In the genomic region with DNA sequence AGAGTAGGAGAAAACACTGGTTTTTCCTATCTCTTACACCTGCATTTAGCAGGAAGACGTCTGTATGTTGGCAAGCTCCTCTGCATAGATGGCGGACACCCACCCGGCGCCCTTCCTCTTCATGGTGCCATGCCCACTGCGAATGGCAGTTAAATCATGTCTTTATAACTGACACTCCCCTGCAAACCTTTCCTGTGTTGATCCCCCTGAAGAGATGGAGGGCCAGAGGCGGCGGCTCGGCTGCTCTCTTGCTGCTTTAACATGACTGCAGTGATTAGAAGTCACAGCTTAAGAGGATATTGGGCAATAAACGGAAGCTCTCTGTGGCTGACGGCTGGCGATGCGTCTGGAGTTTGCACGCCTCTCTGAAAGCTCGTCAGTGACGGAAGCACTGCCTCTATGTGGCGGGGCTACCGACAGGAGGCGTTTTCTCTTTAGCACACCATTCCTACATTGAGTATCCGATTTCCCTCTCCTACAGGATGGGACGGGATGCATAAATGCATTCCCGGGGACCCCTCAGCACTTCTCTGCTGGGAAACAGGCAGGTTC, we compare ENCODE assay signal across 8 cellular contexts. TPM values are rescaled to one million over a fixed set of nuclear protein-coding genes. Genes with fewer than 3 reads are reported as not detected.
DNase-seq lines count a peak whose midpoint lies in the region; ATAC-seq and TF ChIP-seq lines count a peak whose summit lies in the region.

No MANE protein-coding gene starts in this region.

- H3K4me1 ChIP-seq in foreskin keratinocyte (no peaks in the 10 kb centered on the region), spleen (peaks cover 0 to 18% (median 11%) of the 10 kb centered on the region in 6 donors)

- ATAC-seq in foreskin keratinocyte (peak; percentile 30), HG02571 (IDR thresholded peaks at IDR 0.05; ENCODE audit: unreplicated experiment) (no peak), HG02973 (IDR thresholded peaks at IDR 0.05; ENCODE audit: unreplicated experiment) (no peak), GM19023 (IDR thresholded peaks at IDR 0.05; ENCODE audit: unreplicated experiment) (no peak)

- peaks cover 0 to 98% (median 19%) of the 10 kb centered on the region in 6 donors for H3K36me3 ChIP-seq in spleen

- DNase-seq in GM13977 (ENCODE audit: low spot score) (peak; percentile 68), LHCN-M2 (ENCODE audit: low read depth) (peak; percentile 20), foreskin keratinocyte (peak; percentile 46 to 54), spleen (peak; percentile 88)
- peak in 2 of 3 experiments; percentile 26 to 27 for DNase-seq in activated CD8-positive, alpha-beta memory T cell treated with anti-CD3 and anti-CD28 coated beads for 48 hours (ENCODE audit: low read depth in 2 of 3, low spot score in 2 of 3)

- no peak for TF ChIP-seq POLR2A in spleen (IDR thresholded peaks at IDR 0.05)

- intact Hi-C loops in spleen (cut with DNase I; ENCODE audit: low total_unique reads): no loop called here

- in situ Hi-C loops in GM13977 (cut with MboI; ENCODE audit: low pct_unique_long_range_greater_than_20kb, low sequenced_read_pairs, unreplicated experiment): no loop called here

- H3K27me3 ChIP-seq in foreskin keratinocyte (no peaks in the 10 kb centered on the region), spleen (replicated peaks in 1 of 7) (peaks cover 0 to 42% (median 0%) of the 10 kb centered on the region in 7 donors)

- H3K9me3 ChIP-seq in spleen: no peaks in the 10 kb centered on the region

- no peak overlapping the region for H3K27ac ChIP-seq in foreskin keratinocyte
- peak overlapping the region in 7 of 8 donors; percentile 8 to 77 (median 51) for H3K27ac ChIP-seq in spleen

- TF ChIP-seq CTCF in GM13977 (IDR thresholded peaks at IDR 0.05; ENCODE audit: extremely low read depth, insufficient read depth, missing control alignments) (peak; percentile 39), foreskin keratinocyte (conservative IDR thresholded peaks at IDR 0.05) (peak; percentile 50), spleen (IDR thresholded peaks at IDR 0.05 in 8 of 11, conservative IDR thresholded peaks at IDR 0.05 in 3 of 11) (peak; percentile 25 to 71 (median 48))

- WGBS in spleen, 5 donors: 15 to 28% (median 18%) methylated on average over 19 to 21 of the region's 21 CpGs

- peak overlapping the region in 2 of 8 donors; percentile 12 to 52 for H3K4me3 ChIP-seq in spleen

RNA-seq across cellular contexts. Expression of a gene that starts 25.5 kb away (rescaled TPM):
- 25.1 and 25.4 TPM in 2 replicates for total RNA-seq in LHCN-M2 (2014; rRNA removed)
- polyA plus RNA-seq in LHCN-M2 (2012): 42.7 TPM
- 47.2 and 62.8 TPM in 2 replicates for total RNA-seq in foreskin keratinocyte
- polyA plus RNA-seq in foreskin keratinocyte: 102 and 107 TPM in 2 replicates
- 10 to 100 TPM; 56.2 to 85.4 (median 68.8) TPM for total RNA-seq in spleen
- polyA plus RNA-seq in spleen: 10 to 100 TPM; 74.6 to 75.1 (median 74.7) TPM

RNA-seq across cellular contexts. Expression of a gene that starts 43.3 kb away (rescaled TPM):
- total RNA-seq in LHCN-M2 (2014; rRNA removed) (58.7 and 73.5 TPM in 2 replicates), foreskin keratinocyte (71.4 and 75.6 TPM in 2 replicates), spleen (100 to 1,000 TPM in 1 of 7 donors, 10 to 100 TPM in 6; 47.3 to 109 (median 63.8) TPM)
- 56.2 TPM for polyA plus RNA-seq in LHCN-M2 (2012)
- polyA plus RNA-seq in foreskin keratinocyte (80.6 and 83.0 TPM in 2 replicates), spleen (10 to 100 TPM; 25.7 to 41.1 (median 39.7) TPM)

Comparison
In these comparisons a context has a peak if more than half of its experiments do, and no peak if none do; other contexts are left out.
1. DNase-seq: peak in every context shown above with its lines; median percentile 88 in spleen; 68 in GM13977; 50 in foreskin keratinocyte; 26 in activated CD8-positive, alpha-beta memory T cell treated with anti-CD3 and anti-CD28 coated beads for 48 hours; 20 in LHCN-M2.